8 cellular contexts compared by ENCODE assay signal in the genomic region with DNA sequence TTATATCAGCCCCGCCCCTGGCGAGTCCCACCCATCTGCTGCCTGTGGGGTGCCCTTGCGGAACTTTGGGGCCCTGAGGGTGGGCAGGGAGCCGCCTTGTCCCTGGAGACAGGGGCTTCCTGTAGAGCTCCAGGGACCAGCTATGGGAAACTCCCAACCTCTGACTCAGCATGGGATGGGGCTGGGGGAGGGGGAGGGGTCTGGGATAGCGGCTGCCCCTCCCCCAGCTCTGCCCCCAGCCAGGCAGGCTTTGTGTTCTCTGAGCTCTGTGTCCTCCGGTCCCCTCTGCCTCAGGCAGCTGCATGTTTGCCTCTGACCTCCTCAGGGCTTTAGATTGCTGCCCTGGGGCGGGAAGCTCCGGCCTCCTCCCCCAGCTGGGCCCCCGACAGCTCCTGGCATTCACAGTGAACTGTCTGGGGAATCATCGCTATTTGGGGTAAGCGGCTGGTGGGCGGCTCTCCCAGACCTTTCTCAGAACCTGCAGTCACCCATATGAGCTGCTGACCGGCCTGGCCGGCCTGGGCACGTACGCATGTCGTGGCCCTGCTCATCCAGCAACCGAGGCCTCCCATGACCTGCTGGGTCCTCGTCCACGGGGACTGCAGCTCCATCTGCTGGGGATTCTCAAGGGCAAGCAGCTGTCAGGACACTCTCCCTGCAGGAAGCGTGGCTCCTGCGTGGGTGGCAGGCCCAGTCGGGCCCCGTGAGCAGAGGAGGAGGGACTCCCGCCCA. TPM values are rescaled to one million over a fixed set of nuclear protein-coding genes. Genes with fewer than 3 reads are reported as not detected.
DNase-seq lines count a peak whose midpoint lies in the region; ATAC-seq and TF ChIP-seq lines count a peak whose summit lies in the region.

No MANE protein-coding gene starts in this region.

- TF ChIP-seq CTCF in A673 (conservative IDR thresholded peaks at IDR 0.05; ENCODE audit: low read depth, low read length) (peak; percentile 62), endothelial cell (IDR thresholded peaks at IDR 0.05; ENCODE audit: unreplicated experiment) (no peak), lower lobe of right lung (IDR thresholded peaks at IDR 0.05) (peak; percentile 29)

- BruUV-seq in A673 (replicated peaks; lab: Mats Ljungman, UMichigan): no TSS peak

- H3K36me3 Mint-ChIP-seq in endothelial cell (ENCODE audit: low read depth, unreplicated experiment): peaks cover 8% of the 10 kb centered on the region

- peak; percentile 78 for DNase-seq in A673 (ENCODE audit: low spot score)
- DNase-seq in HuH-7.5 (ENCODE audit: low spot score): peak; percentile 86
- DNase-seq in endothelial cell (ENCODE audit: low spot score): peak; percentile 63
- peak; percentile 47 for DNase-seq in lower lobe of right lung
- DNase-seq in NCI-H1694 treated with DMSO at 0.1 percent for 48 hours (lab: John Stamatoyannopoulos, UW): no peak
- DNase-seq in NCI-H2196 (lab: John Stamatoyannopoulos, UW; ENCODE audit: unreplicated experiment): no peak
- DNase-seq in SIG-M5 treated with dmso at 0.1 percent for 504 hours (lab: John Stamatoyannopoulos, UW; ENCODE audit: unreplicated experiment): no peak

- peaks cover 14% of the 10 kb centered on the region for H3K4me1 Mint-ChIP-seq in endothelial cell (ENCODE audit: unreplicated experiment)

- intact Hi-C loops in A673 (cut with micrococcal nuclease; ENCODE audit: unreplicated experiment): no loop called here
- intact Hi-C loops in lower lobe of right lung (cut with DNase I): no loop called here

- peaks cover 37% of the 10 kb centered on the region for H3K4me1 ChIP-seq in A673 (ENCODE audit: insufficient read depth, low read length, poor library complexity, severe bottlenecking)
- no peaks in the 10 kb centered on the region for H3K4me1 ChIP-seq in lower lobe of right lung

- peak overlapping the region; percentile 22 for H3K4me3 ChIP-seq in A673 (ENCODE audit: low read depth, low read length, poor library complexity, severe bottlenecking)
- H3K4me3 ChIP-seq in lower lobe of right lung: no peak overlapping the region

- CTCF ChIA-PET in A673 (lab: Charles Lee): interaction anchor here (0.7 to 3.2 kb wide), 3 partner anchors 18 to 147 kb away, joined by 5 to 27 read pairs (median 5); no protein-coding TSS in a partner anchor

- H3K27me3 ChIP-seq in A673 (replicated peaks; ENCODE audit: insufficient read depth, low read depth, low read length, poor library complexity): no peaks in the 10 kb centered on the region
- no peaks in the 10 kb centered on the region for H3K27me3 ChIP-seq in lower lobe of right lung (ENCODE audit: low read depth)

- peaks cover 20% of the 10 kb centered on the region for H3K27me3 Mint-ChIP-seq in endothelial cell (ENCODE audit: unreplicated experiment)

- H3K4me3 Mint-ChIP-seq in endothelial cell (ENCODE audit: unreplicated experiment): no peak overlapping the region

- no peaks in the 10 kb centered on the region for H3K9me3 Mint-ChIP-seq in endothelial cell (ENCODE audit: unreplicated experiment)

- POLR2A ChIA-PET in A673 (lab: Charles Lee; ENCODE audit: low non-redundant PET): no interaction called here

- no peak overlapping the region for H3K27ac Mint-ChIP-seq in endothelial cell (ENCODE audit: unreplicated experiment)

- ATAC-seq in lower lobe of right lung (no peak), GM19467 (IDR thresholded peaks at IDR 0.05; ENCODE audit: unreplicated experiment) (no peak)

- no peaks in the 10 kb centered on the region for H3K36me3 ChIP-seq in A673 (ENCODE audit: insufficient read depth, low read length, poor library complexity, severe bottlenecking)
- H3K36me3 ChIP-seq in lower lobe of right lung: no peaks in the 10 kb centered on the region

- no peaks in the 10 kb centered on the region for H3K9me3 ChIP-seq in A673 (ENCODE audit: low read depth, low read length, poor library complexity, severe bottlenecking)
- no peaks in the 10 kb centered on the region for H3K9me3 ChIP-seq in lower lobe of right lung

- H3K27ac ChIP-seq in A673 (ENCODE audit: low read depth, low read length, poor library complexity, severe bottlenecking) (peak overlapping the region; percentile 80), lower lobe of right lung (no peak overlapping the region)

RNA-seq across cellular contexts. Expression of gene ARHGEF16, which starts 17.1 kb away (rescaled TPM):
- total RNA-seq in A673 (2021): 8.9 and 11.2 TPM in 2 replicates
- total RNA-seq in endothelial cell (ENCODE audit: unreplicated experiment): 1.7 TPM
- total RNA-seq in lower lobe of right lung: 10.6 TPM

Comparison
In these comparisons a context has a peak if more than half of its experiments do, and no peak if none do; other contexts are left out.
1. DNase-seq: peak in A673 (single experiment), HuH-7.5 (single experiment), endothelial cell (single experiment) and lower lobe of right lung (single experiment); none in NCI-H1694 treated with DMSO at 0.1 percent for 48 hours (single experiment), NCI-H2196 (single experiment) and SIG-M5 treated with dmso at 0.1 percent for 504 hours (single experiment).